Comparison of ENCODE assay signal across 1 cellular context in the genomic region with DNA sequence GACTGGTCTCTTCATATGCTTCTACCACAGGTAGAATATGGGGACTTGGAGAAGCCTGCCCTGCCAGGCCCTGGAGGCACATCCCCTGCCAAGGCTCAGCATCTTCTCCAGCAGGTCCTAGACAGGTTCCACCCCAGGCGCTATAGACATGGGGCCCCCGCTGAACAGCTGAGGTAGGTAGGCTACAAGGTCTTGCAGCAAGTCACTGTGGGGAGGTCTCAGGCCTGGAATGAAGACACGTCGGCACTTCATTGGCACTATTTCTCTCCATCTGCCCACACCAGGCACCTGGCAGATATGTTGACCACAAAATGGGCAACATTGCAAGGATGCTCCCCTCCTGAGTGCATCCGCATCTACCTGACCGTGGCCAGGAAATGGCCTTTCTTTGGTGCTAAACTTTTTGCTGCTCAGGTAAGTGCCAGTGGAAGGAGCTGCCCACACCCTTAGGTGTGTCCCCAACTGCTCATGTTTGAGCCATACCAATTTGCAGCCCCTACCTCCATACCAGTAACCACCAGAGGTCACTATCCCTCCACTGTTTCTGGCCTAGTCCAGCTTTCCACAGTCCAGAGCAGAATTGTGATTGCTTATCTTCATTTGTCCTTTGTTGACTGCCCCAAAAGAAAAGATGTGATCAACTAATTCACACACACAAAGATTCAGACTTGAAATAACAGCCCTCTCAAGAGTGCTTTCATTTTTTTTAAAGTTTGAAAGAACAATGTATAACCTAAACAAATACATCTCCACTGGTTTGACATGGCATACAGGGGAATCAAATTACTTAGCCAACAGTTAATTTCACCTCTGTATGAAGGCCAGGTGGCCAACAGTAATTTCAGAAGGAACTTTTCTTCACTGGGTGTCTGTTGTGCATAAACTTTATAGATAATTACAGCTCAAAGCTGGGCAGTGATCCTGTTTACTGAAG.
TF ChIP-seq lines count a peak whose summit lies in the region.

No MANE protein-coding gene starts in this region.

TF ChIP-seq in HEK293, 187 proteins besides CTCF, POLR2A, EP300 and RAD21 (continued from another document):
- no peak for TF ChIP-seq ZBTB26 (tag by site-specific recombination; optimal IDR thresholded peaks at IDR 0.05)
- no peak for TF ChIP-seq ZIC2 (tag by site-specific recombination; IDR thresholded peaks at IDR 0.05)
- TF ChIP-seq ZNF660 (tag by site-specific recombination; IDR thresholded peaks at IDR 0.05) = no peak
- TF ChIP-seq ZNF121 (tag by site-specific recombination; IDR thresholded peaks at IDR 0.05) = no peak
- TF ChIP-seq ZFP69B (tag by site-specific recombination; IDR thresholded peaks at IDR 0.05) = no peak
- TF ChIP-seq, protein P1, sequence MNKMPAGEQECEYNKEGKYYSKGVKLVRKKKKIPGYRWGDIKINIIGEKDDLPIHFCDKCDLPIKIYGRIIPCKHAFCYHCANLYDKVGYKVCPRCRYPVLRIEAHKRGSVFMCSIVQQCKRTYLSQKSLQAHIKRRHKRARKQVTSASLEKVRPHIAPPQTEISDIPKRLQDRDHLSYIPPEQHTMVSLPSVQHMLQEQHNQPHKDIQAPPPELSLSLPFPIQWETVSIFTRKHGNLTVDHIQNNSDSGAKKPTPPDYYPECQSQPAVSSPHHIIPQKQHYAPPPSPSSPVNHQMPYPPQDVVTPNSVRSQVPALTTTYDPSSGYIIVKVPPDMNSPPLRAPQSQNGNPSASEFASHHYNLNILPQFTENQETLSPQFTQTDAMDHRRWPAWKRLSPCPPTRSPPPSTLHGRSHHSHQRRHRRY (tag by site-specific recombination; IDR thresholded peaks at IDR 0.05) = no peak
- TF ChIP-seq KLF9 (tag by site-specific recombination; IDR thresholded peaks at IDR 0.05; ENCODE audit: low read depth) = no peak
- TF ChIP-seq ZNF600 (tag by site-specific recombination; IDR thresholded peaks at IDR 0.05) = peak; percentile 81
- TF ChIP-seq ZNF514 (tag by site-specific recombination; IDR thresholded peaks at IDR 0.05) = no peak
- TF ChIP-seq, protein P2, sequence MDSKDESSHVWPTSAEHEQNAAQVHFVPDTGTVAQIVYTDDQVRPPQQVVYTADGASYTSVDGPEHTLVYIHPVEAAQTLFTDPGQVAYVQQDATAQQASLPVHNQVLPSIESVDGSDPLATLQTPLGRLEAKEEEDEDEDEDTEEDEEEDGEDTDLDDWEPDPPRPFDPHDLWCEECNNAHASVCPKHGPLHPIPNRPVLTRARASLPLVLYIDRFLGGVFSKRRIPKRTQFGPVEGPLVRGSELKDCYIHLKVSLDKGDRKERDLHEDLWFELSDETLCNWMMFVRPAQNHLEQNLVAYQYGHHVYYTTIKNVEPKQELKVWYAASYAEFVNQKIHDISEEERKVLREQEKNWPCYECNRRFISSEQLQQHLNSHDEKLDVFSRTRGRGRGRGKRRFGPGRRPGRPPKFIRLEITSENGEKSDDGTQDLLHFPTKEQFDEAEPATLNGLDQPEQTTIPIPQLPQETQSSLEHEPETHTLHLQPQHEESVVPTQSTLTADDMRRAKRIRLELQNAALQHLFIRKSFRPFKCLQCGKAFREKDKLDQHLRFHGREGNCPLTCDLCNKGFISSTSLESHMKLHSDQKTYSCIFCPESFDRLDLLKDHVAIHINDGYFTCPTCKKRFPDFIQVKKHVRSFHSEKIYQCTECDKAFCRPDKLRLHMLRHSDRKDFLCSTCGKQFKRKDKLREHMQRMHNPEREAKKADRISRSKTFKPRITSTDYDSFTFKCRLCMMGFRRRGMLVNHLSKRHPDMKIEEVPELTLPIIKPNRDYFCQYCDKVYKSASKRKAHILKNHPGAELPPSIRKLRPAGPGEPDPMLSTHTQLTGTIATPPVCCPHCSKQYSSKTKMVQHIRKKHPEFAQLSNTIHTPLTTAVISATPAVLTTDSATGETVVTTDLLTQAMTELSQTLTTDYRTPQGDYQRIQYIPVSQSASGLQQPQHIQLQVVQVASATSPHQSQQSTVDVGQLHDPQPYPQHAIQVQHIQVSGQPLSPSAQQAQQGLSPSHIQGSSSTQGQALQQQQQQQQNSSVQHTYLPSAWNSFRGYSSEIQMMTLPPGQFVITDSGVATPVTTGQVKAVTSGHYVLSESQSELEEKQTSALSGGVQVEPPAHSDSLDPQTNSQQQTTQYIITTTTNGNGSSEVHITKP (tag by site-specific recombination; IDR thresholded peaks at IDR 0.05) = peak; percentile 43; the same call in 1 of the 2 replicates
- TF ChIP-seq ZNF654 (tag by site-specific recombination; IDR thresholded peaks at IDR 0.05; ENCODE audit: low read depth) = peak; percentile 63
